Comparison of ENCODE assay signal across 8 cellular contexts in genomic region chr15:23035964-23036566, GRCh38. TPM values are rescaled to one million over a fixed set of nuclear protein-coding genes. Genes with fewer than 3 reads are reported as not detected.
A peak's percentile ranks its signal among the peaks of the same experiment; 100 is the strongest.
DNase-seq lines count a peak whose midpoint lies in the region; ATAC-seq and TF ChIP-seq lines count a peak whose summit lies in the region.

No MANE protein-coding gene starts in this region.

- H3K4me1 Mint-ChIP-seq in activated naive CD8-positive, alpha-beta T cell treated with anti-CD3 and anti-CD28 coated beads for 36 hours: peaks cover 24% of the 10 kb centered on the region

- peaks cover 34% of the 10 kb centered on the region for H3K36me3 Mint-ChIP-seq in activated naive CD8-positive, alpha-beta T cell treated with anti-CD3 and anti-CD28 coated beads for 36 hours

- no peak overlapping the region for H3K4me3 Mint-ChIP-seq in activated naive CD8-positive, alpha-beta T cell treated with anti-CD3 and anti-CD28 coated beads for 36 hours

- CTCF ChIA-PET in Panc1 (lab: Charles Lee): interaction anchor here (0.6 to 0.7 kb wide), 2 partner anchors 61 to 465 kb away, joined by 3 to 9 read pairs; no protein-coding TSS in a partner anchor

- DNase-seq in COLO668 (lab: John Stamatoyannopoulos, UW; ENCODE audit: unreplicated experiment): peak; percentile 48
- DNase-seq in Panc1 (ENCODE audit: low read depth, low spot score): peak; percentile 43
- peak; percentile 56 for DNase-seq in activated naive CD8-positive, alpha-beta T cell treated with anti-CD3 and anti-CD28 coated beads for 36 hours
- peak; percentile 61 for DNase-seq in iPS DF 19.7 (ENCODE audit: low read depth, low spot score)
- peak; percentile 23 for DNase-seq in stimulated activated CD4-positive, alpha-beta T cell treated with anti-CD3 and anti-CD28 coated beads, Interleukin-2, amount 100 ng/mL, for 4 hours (ENCODE audit: low read depth)
- DNase-seq in NCI-H2196 (lab: John Stamatoyannopoulos, UW; ENCODE audit: unreplicated experiment): no peak

- H3K9me3 ChIP-seq in Panc1 (ENCODE audit: control insufficient read depth, insufficient read depth, low read depth, low read length): no peaks in the 10 kb centered on the region

- H3K4me3 ChIP-seq in Panc1 (ENCODE audit: low read depth in 2 of 2, low read length in 2 of 2): no peak overlapping the region

- no peaks in the 10 kb centered on the region for H3K27me3 ChIP-seq in Panc1 (ENCODE audit: control insufficient read depth, insufficient read depth, low read length)

- peak; percentile 26 for ATAC-seq in GM19351 (IDR thresholded peaks at IDR 0.05; ENCODE audit: unreplicated experiment)
- no peak for ATAC-seq in Panc1
- ATAC-seq in HG03135 (IDR thresholded peaks at IDR 0.05; ENCODE audit: unreplicated experiment): no peak

- no peaks in the 10 kb centered on the region for H3K9me3 Mint-ChIP-seq in activated naive CD8-positive, alpha-beta T cell treated with anti-CD3 and anti-CD28 coated beads for 36 hours

- peaks cover 6% of the 10 kb centered on the region for H3K36me3 ChIP-seq in Panc1 (ENCODE audit: control insufficient read depth, insufficient read depth, low read length)

- in situ Hi-C loops in Panc1 (cut with HindIII; ENCODE audit: low pct_unique_long_range_greater_than_20kb, low sequenced_read_pairs): no loop called here

- no peaks in the 10 kb centered on the region for H3K27me3 Mint-ChIP-seq in activated naive CD8-positive, alpha-beta T cell treated with anti-CD3 and anti-CD28 coated beads for 36 hours

- H3K27ac ChIP-seq in Panc1 (ENCODE audit: low read length): no peak overlapping the region

- H3K4me1 ChIP-seq in Panc1 (ENCODE audit: control insufficient read depth, insufficient read depth, low read length): peaks cover 7% of the 10 kb centered on the region; the same call in 1 of the 2 replicates

- no peak overlapping the region for H3K27ac Mint-ChIP-seq in activated naive CD8-positive, alpha-beta T cell treated with anti-CD3 and anti-CD28 coated beads for 36 hours

- POLR2A ChIA-PET in Panc1 (lab: Charles Lee): no interaction called here

- peak; percentile 91 for TF ChIP-seq CTCF in Panc1 (IDR thresholded peaks at IDR 0.05)

- BruUV-seq in Panc1 (replicated peaks; lab: Mats Ljungman, UMichigan): no TSS peak

- intact Hi-C loops in Panc1 (cut with micrococcal nuclease; ENCODE audit: unreplicated experiment): loop anchor here (10.0 kb wide), 1 partner anchor 51 kb away; the partner anchor contains the start of gene CYFIP1

RNA-seq across cellular contexts. Expression of gene TUBGCP5, which starts 3.3 kb away (rescaled TPM):
- 23.3 TPM for total RNA-seq in Panc1 (2021; ENCODE audit: unreplicated experiment)
- polyA plus RNA-seq in Panc1 (2012; ENCODE audit: insufficient read length): 10.4 TPM
- total RNA-seq in activated naive CD8-positive, alpha-beta T cell treated with anti-CD3 and anti-CD28 coated beads for 36 hours: 10 to 100 TPM; 22.4 to 22.5 TPM

RNA-seq across cellular contexts. Expression of gene CYFIP1, which starts 55.9 kb away (rescaled TPM):
- total RNA-seq in Panc1 (2021; ENCODE audit: unreplicated experiment): 159 TPM
- polyA plus RNA-seq in Panc1 (2012; ENCODE audit: insufficient read length): 137 TPM
- 10 to 100 TPM; 14.9 to 17.1 TPM for total RNA-seq in activated naive CD8-positive, alpha-beta T cell treated with anti-CD3 and anti-CD28 coated beads for 36 hours
